ENCODE assay signal across 1 cellular context in genomic region chr17:42309142-42309541, GRCh38.
TF ChIP-seq lines count a peak whose summit lies in the region.

No MANE protein-coding gene starts in this region.

TF ChIP-seq in K562, 482 proteins besides CTCF, POLR2A, EP300 and RAD21:
- TF ChIP-seq POLR2G (IDR thresholded peaks at IDR 0.05; ENCODE audit: low read depth, low read length) (peak; percentile 73), ZBTB7A (IDR thresholded peaks at IDR 0.05; ENCODE audit: borderline replicate concordance, control insufficient read depth, low read depth, low read length) (0 out of 2 replicates have a peak, but pooled peaks have one; percentile 8), RBM22 (IDR thresholded peaks at IDR 0.05; ENCODE audit: low read depth, low read length, poor library complexity, severe bottlenecking) (peak; percentile 86), RBFOX2 (IDR thresholded peaks at IDR 0.05; ENCODE audit: low read depth, low read length) (peak; percentile 59), SIRT6 (IDR thresholded peaks at IDR 0.05; ENCODE audit: low read depth, low read length) (no peak), RFX1 (IDR thresholded peaks at IDR 0.05) (no peak), LEF1 (IDR thresholded peaks at IDR 0.05) (no peak), ZBTB17 (CRISPR knock-in tag; IDR thresholded peaks at IDR 0.05) (no peak)
